1 cellular context compared by ENCODE assay signal in the genomic region with DNA sequence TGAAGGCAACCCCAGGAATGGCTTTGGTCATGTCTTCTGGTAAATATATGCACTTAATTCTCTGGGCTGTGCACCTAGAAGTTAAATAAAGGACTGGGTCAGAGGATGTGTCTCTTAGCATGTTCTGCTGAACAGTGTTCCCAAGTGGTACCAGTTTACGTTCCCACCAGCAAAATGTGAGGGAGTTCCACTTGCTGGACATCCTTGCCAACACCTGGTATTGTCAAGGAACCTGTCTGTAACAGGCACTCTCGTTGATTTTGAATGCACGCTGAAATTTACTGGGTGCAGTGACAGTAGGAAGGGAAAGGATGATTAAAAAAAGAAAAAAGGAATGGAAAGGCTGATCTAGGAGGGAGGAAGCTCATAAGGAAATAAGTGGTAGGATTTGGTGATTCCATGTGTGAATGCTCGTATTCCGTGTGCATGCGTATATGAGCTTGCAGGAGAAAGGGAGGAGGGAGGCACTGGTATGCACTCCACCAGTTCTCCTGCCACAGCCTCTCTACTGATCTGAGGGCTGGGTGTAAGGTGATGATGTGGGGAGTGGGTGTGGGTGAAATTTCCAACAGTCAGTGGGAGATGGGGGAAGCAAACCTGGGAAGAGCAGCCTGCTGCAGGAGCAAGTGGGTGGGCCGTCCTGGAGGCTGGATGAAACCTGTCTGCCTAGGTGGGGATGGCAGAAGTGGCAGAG.
TF ChIP-seq lines count a peak whose summit lies in the region.

No MANE protein-coding gene starts in this region.

TF ChIP-seq in IMR-90, 13 proteins besides CTCF, POLR2A, EP300 and RAD21:
- no peak for TF ChIP-seq RFX5 (IDR thresholded peaks at IDR 0.05; ENCODE audit: low read depth, low read length)
- TF ChIP-seq BHLHE40 (IDR thresholded peaks at IDR 0.05; ENCODE audit: low read depth, low read length): no peak
- TF ChIP-seq MAFK (IDR thresholded peaks at IDR 0.05; ENCODE audit: low read depth, low read length): no peak
- TF ChIP-seq, protein P1, sequence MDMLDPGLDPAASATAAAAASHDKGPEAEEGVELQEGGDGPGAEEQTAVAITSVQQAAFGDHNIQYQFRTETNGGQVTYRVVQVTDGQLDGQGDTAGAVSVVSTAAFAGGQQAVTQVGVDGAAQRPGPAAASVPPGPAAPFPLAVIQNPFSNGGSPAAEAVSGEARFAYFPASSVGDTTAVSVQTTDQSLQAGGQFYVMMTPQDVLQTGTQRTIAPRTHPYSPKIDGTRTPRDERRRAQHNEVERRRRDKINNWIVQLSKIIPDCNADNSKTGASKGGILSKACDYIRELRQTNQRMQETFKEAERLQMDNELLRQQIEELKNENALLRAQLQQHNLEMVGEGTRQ (IDR thresholded peaks at IDR 0.05; ENCODE audit: low read depth, low read length): no peak
- no peak for TF ChIP-seq SMC3 (IDR thresholded peaks at IDR 0.05; ENCODE audit: low read depth, low read length)
- TF ChIP-seq CEBPB (IDR thresholded peaks at IDR 0.05; ENCODE audit: low read depth, low read length): no peak
- TF ChIP-seq MAZ (IDR thresholded peaks at IDR 0.05; ENCODE audit: borderline replicate concordance, low read depth, low read length): no peak
- no peak for TF ChIP-seq NFE2L2 (IDR thresholded peaks at IDR 0.05; ENCODE audit: low read depth, low read length)
- no peak for TF ChIP-seq RCOR1 (IDR thresholded peaks at IDR 0.05; ENCODE audit: insufficient replicate concordance, low read length)
- TF ChIP-seq CHD1 (IDR thresholded peaks at IDR 0.05; ENCODE audit: low read depth, low read length): no peak
- no peak for TF ChIP-seq FOS (IDR thresholded peaks at IDR 0.05; ENCODE audit: low read depth, low read length)
- no peak for TF ChIP-seq MXI1 (IDR thresholded peaks at IDR 0.05; ENCODE audit: borderline replicate concordance, low read depth, low read length)
- TF ChIP-seq, protein P2, sequence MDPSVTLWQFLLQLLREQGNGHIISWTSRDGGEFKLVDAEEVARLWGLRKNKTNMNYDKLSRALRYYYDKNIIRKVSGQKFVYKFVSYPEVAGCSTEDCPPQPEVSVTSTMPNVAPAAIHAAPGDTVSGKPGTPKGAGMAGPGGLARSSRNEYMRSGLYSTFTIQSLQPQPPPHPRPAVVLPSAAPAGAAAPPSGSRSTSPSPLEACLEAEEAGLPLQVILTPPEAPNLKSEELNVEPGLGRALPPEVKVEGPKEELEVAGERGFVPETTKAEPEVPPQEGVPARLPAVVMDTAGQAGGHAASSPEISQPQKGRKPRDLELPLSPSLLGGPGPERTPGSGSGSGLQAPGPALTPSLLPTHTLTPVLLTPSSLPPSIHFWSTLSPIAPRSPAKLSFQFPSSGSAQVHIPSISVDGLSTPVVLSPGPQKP (IDR thresholded peaks at IDR 0.05; ENCODE audit: borderline replicate concordance, low read depth, low read length): no peak
